Comparison of ENCODE assay signal across 16 cellular contexts in genomic region chr16:70475054-70475871, GRCh38. TPM values are rescaled to one million over a fixed set of nuclear protein-coding genes. Genes with fewer than 3 reads are reported as not detected.
DNase-seq lines count a peak whose midpoint lies in the region; ATAC-seq and TF ChIP-seq lines count a peak whose summit lies in the region.
"Had no signal": no experiment of that assay in that cellular context is flagged by ENCODE, and none has a peak within 500 bp of the region (broad histone marks: within the 10 kb centered on the region; RNA-seq: fewer than 3 reads in every experiment).

No MANE protein-coding gene starts in this region.

- no peaks in the 10 kb centered on the region for H3K79me1 ChIP-seq in trophoblast cell (ENCODE audit: low read length)

- H2BK12ac ChIP-seq in trophoblast cell (ENCODE audit: low read length), result no peak overlapping the region

- H3K4me3 Mint-ChIP-seq in activated naive CD8-positive, alpha-beta T cell, result no peak overlapping the region
- no peak overlapping the region for H3K4me3 Mint-ChIP-seq in activated naive CD8-positive, alpha-beta T cell treated with anti-CD3 and anti-CD28 coated beads, Interleukin-2, amount 50 U/mL, for 24 hours
- no peak overlapping the region for H3K4me3 Mint-ChIP-seq in WTC11
- H3K4me3 Mint-ChIP-seq: activated naive CD4-positive, alpha-beta T cell treated with anti-CD3 and anti-CD28 coated beads, Interleukin-2, amount 50 U/mL, for 24 hours; nephron progenitor cell had no signal

- no peak overlapping the region for H4K8ac ChIP-seq in trophoblast cell (ENCODE audit: low read depth, low read length)

- H3K9me3 ChIP-seq in trophoblast cell (ENCODE audit: insufficient read depth, low read depth, low read length), result no peaks in the 10 kb centered on the region
- H3K9me3 ChIP-seq: esophagus squamous epithelium, suprapubic skin had no signal

- H3K9ac ChIP-seq in trophoblast cell (ENCODE audit: low read length), result no peak overlapping the region

- H3K36me3 Mint-ChIP-seq in activated naive CD8-positive, alpha-beta T cell, result no peaks in the 10 kb centered on the region
- H3K36me3 Mint-ChIP-seq in activated naive CD8-positive, alpha-beta T cell treated with anti-CD3 and anti-CD28 coated beads, Interleukin-2, amount 50 U/mL, for 24 hours (ENCODE audit: low read depth), result peaks cover 1% of the 10 kb centered on the region
- no peaks in the 10 kb centered on the region; the same call in 1 of the 2 replicates for H3K36me3 Mint-ChIP-seq in WTC11

- peaks cover 10% of the 10 kb centered on the region for H3K4me1 Mint-ChIP-seq in activated naive CD8-positive, alpha-beta T cell (ENCODE audit: low read depth)
- H3K4me1 Mint-ChIP-seq in activated naive CD8-positive, alpha-beta T cell treated with anti-CD3 and anti-CD28 coated beads, Interleukin-2, amount 50 U/mL, for 24 hours, result peaks cover 30% of the 10 kb centered on the region
- H3K4me1 Mint-ChIP-seq in WTC11, result peaks cover 6% of the 10 kb centered on the region; the same call in 1 of the 2 replicates
- H3K4me1 Mint-ChIP-seq: nephron progenitor cell had no signal

- TF ChIP-seq CTCF in WTC11 (IDR thresholded peaks at IDR 0.05), result no peak

- no peak overlapping the region for H3K4me3 ChIP-seq in trophoblast cell (ENCODE audit: low read depth, low read length)
- H3K4me3 ChIP-seq: esophagus squamous epithelium, suprapubic skin had no signal

- peak overlapping the region; percentile 54 for H3K27ac Mint-ChIP-seq in activated naive CD8-positive, alpha-beta T cell
- no peak overlapping the region for H3K27ac Mint-ChIP-seq in activated naive CD8-positive, alpha-beta T cell treated with anti-CD3 and anti-CD28 coated beads, Interleukin-2, amount 50 U/mL, for 24 hours
- no peak overlapping the region for H3K27ac Mint-ChIP-seq in WTC11
- H3K27ac Mint-ChIP-seq: nephron progenitor cell had no signal

- no peak overlapping the region for H3K27ac ChIP-seq in trophoblast cell (ENCODE audit: low read depth, low read length)
- H3K27ac ChIP-seq: suprapubic skin had no signal

- no peak overlapping the region for H3K23ac ChIP-seq in trophoblast cell (ENCODE audit: low read length)

- H3K18ac ChIP-seq in trophoblast cell (ENCODE audit: low read length), result no peak overlapping the region

- H3K4me1 ChIP-seq in trophoblast cell (ENCODE audit: control insufficient read depth in 1 of 2, insufficient read depth in 2 of 2, low read length in 2 of 2), result peaks cover 20 to 24% of the 10 kb centered on the region in 2 experiments

- TF ChIP-seq POLR2A in GM18505 (IDR thresholded peaks at IDR 0.05; ENCODE audit: borderline replicate concordance, extremely low read depth, insufficient read depth, insufficient read length), result no peak

- peaks cover 21% of the 10 kb centered on the region in 2 experiments for H3K36me3 ChIP-seq in trophoblast cell (ENCODE audit: control insufficient read depth in 1 of 2, insufficient read depth in 2 of 2, low read length in 2 of 2)

- H2AK5ac ChIP-seq in trophoblast cell (ENCODE audit: low read length), result peak overlapping the region; percentile 15

- POLR2A ChIA-PET in WTC11 (lab: Charles Lee), result no interaction called here

- no CpG with 5 or more reads among the region's 24 CpGs for WGBS in trophoblast cell (ENCODE audit: extremely low coverage, insufficient coverage, insufficient read length)

- H3K27me3 Mint-ChIP-seq in activated naive CD8-positive, alpha-beta T cell, result no peaks in the 10 kb centered on the region
- no peaks in the 10 kb centered on the region for H3K27me3 Mint-ChIP-seq in activated naive CD8-positive, alpha-beta T cell treated with anti-CD3 and anti-CD28 coated beads, Interleukin-2, amount 50 U/mL, for 24 hours
- no peaks in the 10 kb centered on the region for H3K27me3 Mint-ChIP-seq in WTC11 (ENCODE audit: low read depth)
- H3K27me3 Mint-ChIP-seq: activated naive CD4-positive, alpha-beta T cell treated with anti-CD3 and anti-CD28 coated beads, Interleukin-2, amount 50 U/mL, for 24 hours had no signal

- no peak for ATAC-seq in activated naive CD8-positive, alpha-beta T cell treated with anti-CD3 and anti-CD28 coated beads, Interleukin-2, amount 50 U/mL, for 24 hours
- ATAC-seq in WTC11 (no peak), GM18505 (IDR thresholded peaks at IDR 0.05; ENCODE audit: unreplicated experiment) (no peak)

- peak overlapping the region; percentile 21 for H4K91ac ChIP-seq in trophoblast cell (ENCODE audit: low read depth, low read length)

- no peaks in the 10 kb centered on the region for H3K27me3 ChIP-seq in trophoblast cell (ENCODE audit: insufficient read depth, low read length)
- H3K27me3 ChIP-seq: esophagus squamous epithelium, suprapubic skin had no signal

- no peak overlapping the region for H4K12ac ChIP-seq in trophoblast cell (ENCODE audit: low read depth, low read length)

- no peak overlapping the region for H2AFZ ChIP-seq in trophoblast cell (ENCODE audit: insufficient read depth, low read length, poor library complexity)

- no peak for DNase-seq in activated naive CD8-positive, alpha-beta T cell treated with anti-CD3 and anti-CD28 coated beads, Interleukin-2, amount 50 U/mL, for 24 hours
- DNase-seq in WTC11 (ENCODE audit: low spot score) (no peak), trophoblast cell (peak in 1 of 2 donors; percentile 54), hippocampal formation (lab: John Stamatoyannopoulos, UW) (no peak)
- DNase-seq: activated CD8-positive, alpha-beta memory T cell treated with anti-CD3 and anti-CD28 coated beads, Interleukin-2, amount 50 U/mL, for 4 hours; dermis blood vessel endothelial cell; esophagus squamous epithelium; HCEC 1CT; head of caudate nucleus; NCI-H2081; NCI-H526; nephron progenitor cell had no signal

- no peak overlapping the region for H3K4me2 ChIP-seq in trophoblast cell (ENCODE audit: low read length)

- no peak overlapping the region for H3K4ac ChIP-seq in trophoblast cell (ENCODE audit: low read depth, low read length)

- no peaks in the 10 kb centered on the region for H3K9me3 Mint-ChIP-seq in activated naive CD8-positive, alpha-beta T cell (ENCODE audit: low read depth)
- H3K9me3 Mint-ChIP-seq in activated naive CD8-positive, alpha-beta T cell treated with anti-CD3 and anti-CD28 coated beads, Interleukin-2, amount 50 U/mL, for 24 hours, result no peaks in the 10 kb centered on the region
- no peaks in the 10 kb centered on the region for H3K9me3 Mint-ChIP-seq in WTC11
- H3K9me3 Mint-ChIP-seq: activated naive CD4-positive, alpha-beta T cell treated with anti-CD3 and anti-CD28 coated beads, Interleukin-2, amount 50 U/mL, for 24 hours; nephron progenitor cell had no signal

- H2BK5ac ChIP-seq in trophoblast cell (ENCODE audit: low read depth, low read length, poor library complexity), result no peak overlapping the region

- CTCF ChIA-PET in WTC11 (lab: Charles Lee), result interaction anchor here (0.8 to 1.5 kb wide), 2 partner anchors 106 to 115 kb away, joined by 3 read pairs; no protein-coding TSS in a partner anchor

- H3K14ac ChIP-seq in trophoblast cell (ENCODE audit: low read length), result no peak overlapping the region

- H2BK120ac ChIP-seq in trophoblast cell (ENCODE audit: insufficient read depth, low read length, poor library complexity), result no peak overlapping the region

- no peaks in the 10 kb centered on the region for H3K79me2 ChIP-seq in trophoblast cell (ENCODE audit: control insufficient read depth, insufficient read depth, low read length, poor library complexity)

TF ChIP-seq in WTC11, 78 proteins besides CTCF, POLR2A, EP300 and RAD21:
- TF ChIP-seq FOXP1 (CRISPR knock-in tag; IDR thresholded peaks at IDR 0.05; ENCODE audit: borderline replicate concordance), result peak; percentile 39; the same call in 1 of the 2 replicates
- no peak for TF ChIP-seq ATF3 (CRISPR knock-in tag; conservative IDR thresholded peaks at IDR 0.05)
- TF ChIP-seq PRRX2 (CRISPR knock-in tag; IDR thresholded peaks at IDR 0.05), result no peak

RNA-seq across cellular contexts. Expression of gene FCSK, which starts 20.9 kb away (rescaled TPM):
- 7.0 to 10.6 TPM (median 8.6 TPM) in 3 replicates for total RNA-seq in WTC11 (2021)
- polyA plus RNA-seq in trophoblast cell (2013), result 2.9 and 3.5 TPM in 2 replicates

RNA-seq across cellular contexts. Expression of gene ST3GAL2, which starts 36.4 kb away (rescaled TPM):
- 46.0 to 49.4 TPM (median 46.2 TPM) in 3 replicates for total RNA-seq in WTC11 (2021)
- polyA plus RNA-seq in trophoblast cell (2013), result 28.0 and 29.6 TPM in 2 replicates

RNA-seq across cellular contexts. Expression of gene COG4, which starts 48.1 kb away (rescaled TPM):
- 56.6 to 65.6 TPM (median 61.8 TPM) in 3 replicates for total RNA-seq in WTC11 (2021)
- polyA plus RNA-seq in trophoblast cell (2013), result 29.4 and 29.5 TPM in 2 replicates

RNA-seq across cellular contexts. Expression of gene SF3B3, which starts 48.4 kb away (rescaled TPM):
- 423 to 475 TPM (median 430 TPM) in 3 replicates for total RNA-seq in WTC11 (2021)
- polyA plus RNA-seq in trophoblast cell (2013), result 99.0 and 104 TPM in 2 replicates
